In the genomic region with DNA sequence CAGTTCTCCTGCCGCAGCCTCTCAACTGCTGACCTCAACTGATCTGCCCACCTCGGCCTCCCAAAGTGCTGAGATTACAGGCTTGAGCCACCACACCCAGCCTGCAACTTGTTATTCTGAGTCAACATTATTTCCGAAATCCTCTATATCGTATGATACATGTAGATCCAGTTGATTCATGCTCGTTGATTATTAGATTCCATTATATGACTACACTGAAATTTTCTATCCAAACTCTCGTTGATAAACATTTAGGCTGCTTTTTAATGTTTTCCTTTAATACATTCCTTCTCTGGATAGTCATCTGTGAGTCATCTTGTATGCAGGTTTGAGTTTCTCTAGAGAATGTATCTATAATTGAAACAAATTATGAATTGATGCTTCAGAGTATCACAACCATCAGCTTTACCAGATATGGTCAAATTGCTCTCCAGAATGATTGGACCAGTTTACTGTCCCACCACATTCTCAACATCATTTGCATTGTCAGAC, we compare ENCODE assay signal across 13 cellular contexts. TPM values are rescaled to one million over a fixed set of nuclear protein-coding genes. Genes with fewer than 3 reads are reported as not detected.
DNase-seq lines count a peak whose midpoint lies in the region; ATAC-seq lines count a peak whose summit lies in the region.
"Had no signal": no experiment of that assay in that cellular context is flagged by ENCODE, and none has a peak within 500 bp of the region (broad histone marks: within the 10 kb centered on the region; RNA-seq: fewer than 3 reads in every experiment).

No MANE protein-coding gene starts in this region.

- H3K36me3 ChIP-seq in SJSA1 (peaks cover 58% of the 10 kb centered on the region), HAP-1 (replicated peaks) (peaks cover 33% of the 10 kb centered on the region)

- H3K27ac ChIP-seq in SJSA1: peak overlapping the region; percentile 72
- H3K27ac ChIP-seq: ascending aorta had no signal

- H3K9me3 ChIP-seq in SJSA1 (replicated peaks) (no peaks in the 10 kb centered on the region), HAP-1 (no peaks in the 10 kb centered on the region; the same call in 1 of the 2 replicates)
- H3K9me3 ChIP-seq: ascending aorta had no signal

- in situ Hi-C loops in HAP-1 (cut with MboI; ENCODE audit: low sequenced_read_pairs): loop anchor here (25.0 kb wide), 1 partner anchor 98 kb away; a partner anchor contains a TSS

- peaks cover 42% of the 10 kb centered on the region for H3K4me1 ChIP-seq in SJSA1 (replicated peaks)
- peaks cover 10% of the 10 kb centered on the region for H3K4me1 ChIP-seq in HAP-1

- H3K4me3 ChIP-seq in SJSA1 (no peak overlapping the region), HAP-1 (no peak overlapping the region)
- H3K4me3 ChIP-seq: ascending aorta had no signal

- H3K27me3 ChIP-seq in SJSA1 (replicated peaks) (no peaks in the 10 kb centered on the region), HAP-1 (ENCODE audit: low read depth) (no peaks in the 10 kb centered on the region)
- H3K27me3 ChIP-seq: ascending aorta had no signal

- ATAC-seq in esophagus mucosa: peak; percentile 56
- no peak for ATAC-seq in GM18498 (IDR thresholded peaks at IDR 0.05; ENCODE audit: unreplicated experiment)

- DNase-seq in EH (ENCODE audit: low read depth) (peak; percentile 89), SJSA1 (ENCODE audit: low read depth in 1 of 2, low spot score in 2 of 2) (peak; percentile 69 to 83), renal cortical epithelial cell (ENCODE audit: low read depth) (peak; percentile 76), NCI-H1417 treated with DMSO at 0.1 percent for 48 hours (lab: John Stamatoyannopoulos, UW) (no peak), HAP-1 (ENCODE audit: low spot score in 2 of 2) (no peak), SKM-1 (lab: John Stamatoyannopoulos, UW; ENCODE audit: unreplicated experiment) (no peak)
- DNase-seq: activated CD8-positive, alpha-beta memory T cell treated with anti-CD3 and anti-CD28 coated beads for 24 hours; Kasumi-1; NCI-H69; T-helper 1 cell had no signal

RNA-seq across cellular contexts. Expression of a gene that starts 4.1 kb away (rescaled TPM):
- 50.0 and 57.6 TPM in 2 replicates for total RNA-seq in SJSA1 (2014; rRNA removed; shearing (Covaris generic))
- total RNA-seq in esophagus mucosa (31.7 TPM), renal cortical epithelial cell (59.7 and 75.5 TPM in 2 replicates)

RNA-seq across cellular contexts. Expression of a gene that starts 49.4 kb away (rescaled TPM):
- 64.9 and 81.4 TPM in 2 replicates for total RNA-seq in SJSA1 (2014; rRNA removed; shearing (Covaris generic))
- 9.8 TPM for total RNA-seq in esophagus mucosa
- total RNA-seq in renal cortical epithelial cell: 1.4 and 12.2 TPM in 2 replicates
- total RNA-seq: ascending aorta had no signal

Comparison
In these comparisons a context has a peak if more than half of its experiments do, and no peak if none do; other contexts are left out.
1. DNase-seq: peak in EH (single experiment), SJSA1 (2 of 2) and renal cortical epithelial cell (single experiment); none in NCI-H1417 treated with DMSO at 0.1 percent for 48 hours (single experiment), HAP-1 (0 of 2) and SKM-1 (single experiment).